10 cellular contexts compared by ENCODE assay signal in genomic region chr20:31716351-31716750, GRCh38. TPM values are rescaled to one million over a fixed set of nuclear protein-coding genes. Genes with fewer than 3 reads are reported as not detected.
DNase-seq lines count a peak whose midpoint lies in the region; ATAC-seq and TF ChIP-seq lines count a peak whose summit lies in the region.
"Had no signal": no experiment of that assay in that cellular context is flagged by ENCODE, and none has a peak within 500 bp of the region (broad histone marks: within the 10 kb centered on the region; RNA-seq: fewer than 3 reads in every experiment).

No MANE protein-coding gene starts in this region.

- DNase-seq in CD8-positive, alpha-beta memory T cell = no peak
- DNase-seq in PC-3 (peak; percentile 58), psoas muscle (no peak), DMS153 treated with DMSO at 0.1 percent for 48 hours (lab: John Stamatoyannopoulos, UW; ENCODE audit: unreplicated experiment) (no peak), T-helper 9 cell (no peak)
- DNase-seq in effector memory CD4-positive, alpha-beta T cell = no peak
- DNase-seq in stimulated activated CD4-positive, alpha-beta T cell treated with anti-CD3 and anti-CD28 coated beads, Interleukin-1b, Interleukin-23, amount 100 ng/mL, for 48 hours = no peak
- DNase-seq: cortex of kidney, NCI-H2227 treated with DMSO at 0.1 percent for 48 hours had no signal

- no peak overlapping the region for H3K4me3 ChIP-seq in CD8-positive, alpha-beta memory T cell (ENCODE audit: low read length)
- H3K4me3 ChIP-seq in PC-3 (ENCODE audit: low read length) = peak overlapping the region; percentile 95
- H3K4me3 ChIP-seq in effector memory CD4-positive, alpha-beta T cell (ENCODE audit: insufficient read depth, low read depth, low read length, poor library complexity, severe bottlenecking) = no peak overlapping the region
- H3K4me3 ChIP-seq in psoas muscle = peak overlapping the region; percentile 85

- H3K36me3 ChIP-seq in CD8-positive, alpha-beta memory T cell (ENCODE audit: insufficient read depth, low read length) = peaks cover 22% of the 10 kb centered on the region
- H3K36me3 ChIP-seq in PC-3 (ENCODE audit: low read depth, low read length) = peaks cover 72% of the 10 kb centered on the region
- no peaks in the 10 kb centered on the region for H3K36me3 ChIP-seq in effector memory CD4-positive, alpha-beta T cell (ENCODE audit: control insufficient read depth, insufficient read depth, low read length)
- peaks cover 20 to 67% of the 10 kb centered on the region in 2 donors for H3K36me3 ChIP-seq in psoas muscle (ENCODE audit: insufficient read depth in 1 of 2, low read depth in 1 of 2)

- no peaks in the 10 kb centered on the region for H3K27me3 ChIP-seq in CD8-positive, alpha-beta memory T cell (ENCODE audit: insufficient read depth, low read length, poor library complexity, severe bottlenecking)
- H3K27me3 ChIP-seq in PC-3 (ENCODE audit: low read length) (no peaks in the 10 kb centered on the region), psoas muscle (ENCODE audit: insufficient read depth in 3 of 3, low read length in 2 of 3) (no peaks in the 10 kb centered on the region)
- no peaks in the 10 kb centered on the region for H3K27me3 ChIP-seq in effector memory CD4-positive, alpha-beta T cell (replicated peaks; ENCODE audit: control insufficient read depth, insufficient read depth, low read length, poor library complexity, severe bottlenecking)

- 56 to 69% (median 66%) methylated on average over 1 of the region's 1 CpG for WGBS in psoas muscle, 3 donors

- peaks cover 90 to 100% (median 96%) of the 10 kb centered on the region in 3 donors for H3K4me1 Mint-ChIP-seq in CD8-positive, alpha-beta memory T cell

- intact Hi-C loops in PC-3 (cut with micrococcal nuclease) (no loop called here), psoas muscle (cut with DNase I) (loop anchor here in 1 of 2 donors (10.0 kb wide), 1 partner anchor 142 kb away; no protein-coding TSS in a partner anchor)

- POLR2A ChIA-PET in CD8-positive, alpha-beta memory T cell (lab: Charles Lee) = interaction anchor here (0.7 kb wide), 1 partner anchor 143 kb away, joined by 4 read pairs; no protein-coding TSS in a partner anchor
- POLR2A ChIA-PET in PC-3 (lab: Charles Lee; ENCODE audit: unreplicated experiment) = interaction anchor here (0.6 to 1.3 kb wide), 7 partner anchors 12 to 793 kb away, joined by 4 to 9 read pairs (median 6); partner anchors contain the start of gene ID1

- peak overlapping the region; percentile 64 for H3K27ac ChIP-seq in CD8-positive, alpha-beta memory T cell (ENCODE audit: low read depth, low read length)
- peak overlapping the region; percentile 68 for H3K27ac ChIP-seq in PC-3 (ENCODE audit: low read length)
- peak overlapping the region; percentile 45 for H3K27ac ChIP-seq in effector memory CD4-positive, alpha-beta T cell (ENCODE audit: insufficient read depth, low read length, poor library complexity, severe bottlenecking)
- peak overlapping the region; percentile 98 for H3K27ac ChIP-seq in psoas muscle

- peak overlapping the region; percentile 12 for H3K9ac ChIP-seq in PC-3 (ENCODE audit: low read length)

- CTCF ChIA-PET in CD8-positive, alpha-beta memory T cell (lab: Charles Lee) = interaction anchor here (5.6 kb wide), 1 partner anchor 55 kb away, joined by 39 read pairs; no protein-coding TSS in a partner anchor
- CTCF ChIA-PET in PC-3 (lab: Charles Lee) = interaction anchor here (0.6 to 0.9 kb wide), 2 partner anchors 55 kb away, joined by 3 to 4 read pairs; no protein-coding TSS in a partner anchor

- no peaks in the 10 kb centered on the region for H3K9me2 ChIP-seq in PC-3 (replicated peaks; ENCODE audit: low read length)

- H3K4me1 ChIP-seq in CD8-positive, alpha-beta memory T cell (ENCODE audit: insufficient read depth, low read length) = peaks cover 92% of the 10 kb centered on the region
- H3K4me1 ChIP-seq in PC-3 (ENCODE audit: insufficient read depth, low read length) (peaks cover 89% of the 10 kb centered on the region), psoas muscle (peaks cover 83% of the 10 kb centered on the region)
- H3K4me1 ChIP-seq in effector memory CD4-positive, alpha-beta T cell (ENCODE audit: control insufficient read depth, insufficient read depth, low read length, poor library complexity, severe bottlenecking) = peaks cover 55% of the 10 kb centered on the region

- ATAC-seq in PC-3 (no peak), psoas muscle (no peak), GM21723 (IDR thresholded peaks at IDR 0.05; ENCODE audit: unreplicated experiment) (no peak)

- TF ChIP-seq CTCF in PC-3 (conservative IDR thresholded peaks at IDR 0.05; ENCODE audit: low read depth, low read length) = no peak
- TF ChIP-seq CTCF in psoas muscle (IDR thresholded peaks at IDR 0.05) = no peak

- H4K20me1 ChIP-seq in PC-3 (ENCODE audit: low read length) = 0 out of 2 replicates have a peak, but pooled peaks cover 4% of the 10 kb centered on the region

- H3K79me2 ChIP-seq in PC-3 (ENCODE audit: low read length) = peaks cover 100% of the 10 kb centered on the region

- peaks cover 5 to 37% (median 20%) of the 10 kb centered on the region in 3 donors for H3K36me3 Mint-ChIP-seq in CD8-positive, alpha-beta memory T cell

- H2AFZ ChIP-seq in PC-3 (ENCODE audit: low read length) = no peak overlapping the region

- no peaks in the 10 kb centered on the region for H3K9me3 ChIP-seq in CD8-positive, alpha-beta memory T cell (ENCODE audit: low read length)
- H3K9me3 ChIP-seq in PC-3 (ENCODE audit: low read length) (no peaks in the 10 kb centered on the region), psoas muscle (no peaks in the 10 kb centered on the region)
- H3K9me3 ChIP-seq in effector memory CD4-positive, alpha-beta T cell (ENCODE audit: control insufficient read depth, low read length) = no peaks in the 10 kb centered on the region

- H3F3A ChIP-seq in PC-3 (ENCODE audit: low read length, unreplicated experiment) = peaks cover 28% of the 10 kb centered on the region

- peak overlapping the region; percentile 98 for H3K4me2 ChIP-seq in PC-3 (ENCODE audit: low read length)

- no TSS peak for BruUV-seq in PC-3 (replicated peaks; lab: Mats Ljungman, UMichigan)

- peak overlapping the region; percentile 49 to 94 (median 90) for H3K27ac Mint-ChIP-seq in CD8-positive, alpha-beta memory T cell

- H3K4me3 Mint-ChIP-seq in CD8-positive, alpha-beta memory T cell = peak overlapping the region; percentile 51 to 98 (median 81)

- H3K9me3 Mint-ChIP-seq in CD8-positive, alpha-beta memory T cell = no peaks in the 10 kb centered on the region

- no peaks in the 10 kb centered on the region for H3K27me3 Mint-ChIP-seq in CD8-positive, alpha-beta memory T cell

RNA-seq across cellular contexts. Expression of gene BCL2L1, which starts 6.3 kb away (rescaled TPM):
- 100 to 1,000 TPM; 328 TPM for total RNA-seq in CD8-positive, alpha-beta memory T cell
- polyA plus RNA-seq in CD8-positive, alpha-beta memory T cell = 32.1 TPM
- total RNA-seq in PC-3 (2014; rRNA removed) (260 and 277 TPM in 2 replicates), psoas muscle (10 to 100 TPM; 34.5 to 95.1 (median 76.3) TPM)
- polyA plus RNA-seq in psoas muscle = 100 to 1,000 TPM in 1 of 3 donors, 10 to 100 TPM in 2; 42.3 to 204 (median 48.2) TPM

RNA-seq across cellular contexts. Expression of gene TPX2, which starts 22.7 kb away (rescaled TPM):
- 10 to 100 TPM; 60.3 to 62.7 TPM for total RNA-seq in CD8-positive, alpha-beta memory T cell
- polyA plus RNA-seq in CD8-positive, alpha-beta memory T cell = 1.1 TPM
- total RNA-seq in PC-3 (2014; rRNA removed) = 128 and 151 TPM in 2 replicates
- total RNA-seq in psoas muscle = 1 to 10 TPM in 3 of 4 donors, under 1 TPM in 1; 0.63 to 2.2 (median 1.6) TPM
- 1 to 10 TPM; 2.6 to 8.5 (median 3.4) TPM for polyA plus RNA-seq in psoas muscle

Comparison
In these comparisons a context has a peak if more than half of its experiments do, and no peak if none do; other contexts are left out.
1. H3K27ac ChIP-seq: peak in every context shown above with its lines; median percentile 98 in psoas muscle; 68 in PC-3; 64 in CD8-positive, alpha-beta memory T cell; 45 in effector memory CD4-positive, alpha-beta T cell.
2. H3K4me3 ChIP-seq: peak in PC-3 (single experiment) and psoas muscle (single experiment); none in CD8-positive, alpha-beta memory T cell (single experiment) and effector memory CD4-positive, alpha-beta T cell (single experiment).
3. RNA of gene TPX2, which starts 22.7 kb away (total RNA-seq): 128 to 151 TPM in PC-3 and 60.3 to 62.7 TPM in CD8-positive, alpha-beta memory T cell; 0.63 to 2.2 TPM in psoas muscle; every median in the first group is over 10 times any median in the second.